In genomic region chr3:9401986-9402385, GRCh38 we compare ENCODE assay signal across 9 cellular contexts. TPM values are rescaled to one million over a fixed set of nuclear protein-coding genes. Genes with fewer than 3 reads are reported as not detected.
DNase-seq lines count a peak whose midpoint lies in the region; ATAC-seq and TF ChIP-seq lines count a peak whose summit lies in the region.
"Had no signal": no experiment of that assay in that cellular context is flagged by ENCODE, and none has a peak within 500 bp of the region (broad histone marks: within the 10 kb centered on the region; RNA-seq: fewer than 3 reads in every experiment).

No MANE protein-coding gene starts in this region.

- POLR2A ChIA-PET in AG04450 (lab: Yijun Ruan, JAX), result interaction anchor here (0.6 to 1.5 kb wide), 3 partner anchors 15 to 60 kb away, joined by 4 read pairs; partner anchors contain the start of gene THUMPD3
- POLR2A ChIA-PET in naive thymus-derived CD8-positive, alpha-beta T cell (lab: Charles Lee), result interaction anchor here (1.2 kb wide), 1 partner anchor 39 kb away, joined by 4 read pairs; the partner anchor contains the start of gene THUMPD3
- POLR2A ChIA-PET in activated CD4-positive, alpha-beta T cell treated with anti-CD3 and anti-CD28 coated beads, Interleukin-2, amount 10 ng/mL, durations not matched to agents 7 days and 5 days (lab: Charles Lee), result no interaction called here

- H3K27ac Mint-ChIP-seq in naive thymus-derived CD8-positive, alpha-beta T cell, result peak overlapping the region in 2 of 10 donors; percentile 57 to 75
- H3K27ac Mint-ChIP-seq in activated CD4-positive, alpha-beta T cell treated with anti-CD3 and anti-CD28 coated beads, Interleukin-2, amount 10 ng/mL, durations not matched to agents 7 days and 5 days, result no peak overlapping the region

- no peak overlapping the region for H3K27ac ChIP-seq in AG04450 (ENCODE audit: low read depth, low read length)
- H3K27ac ChIP-seq in caudate nucleus (ENCODE audit: low read depth, low read length), result peak overlapping the region; percentile 55

- peaks cover 0 to 4% (median 0%) of the 10 kb centered on the region in 5 donors for H3K27me3 Mint-ChIP-seq in naive thymus-derived CD8-positive, alpha-beta T cell
- no peaks in the 10 kb centered on the region for H3K27me3 Mint-ChIP-seq in activated CD4-positive, alpha-beta T cell treated with anti-CD3 and anti-CD28 coated beads, Interleukin-2, amount 10 ng/mL, durations not matched to agents 7 days and 5 days

- no peaks in the 10 kb centered on the region for H3K9me3 ChIP-seq in AG04450 (ENCODE audit: control insufficient read depth, insufficient read depth, low read length)

- H3K9me3 Mint-ChIP-seq in naive thymus-derived CD8-positive, alpha-beta T cell, result no peaks in the 10 kb centered on the region
- H3K9me3 Mint-ChIP-seq in activated CD4-positive, alpha-beta T cell treated with anti-CD3 and anti-CD28 coated beads, Interleukin-2, amount 10 ng/mL, durations not matched to agents 7 days and 5 days, result no peaks in the 10 kb centered on the region

- peaks cover 0 to 4% (median 0%) of the 10 kb centered on the region in 3 donors for H3K36me3 Mint-ChIP-seq in naive thymus-derived CD8-positive, alpha-beta T cell
- peaks cover 8% of the 10 kb centered on the region for H3K36me3 Mint-ChIP-seq in activated CD4-positive, alpha-beta T cell treated with anti-CD3 and anti-CD28 coated beads, Interleukin-2, amount 10 ng/mL, durations not matched to agents 7 days and 5 days (ENCODE audit: low read depth)

- H3K27me3 ChIP-seq in AG04450 (ENCODE audit: control insufficient read depth, insufficient read depth, low read length), result no peaks in the 10 kb centered on the region

- no peak for ATAC-seq in naive thymus-derived CD8-positive, alpha-beta T cell
- no peak for ATAC-seq in HG03571 (IDR thresholded peaks at IDR 0.05; ENCODE audit: unreplicated experiment)

- TF ChIP-seq CTCF in AG04450 (IDR thresholded peaks at IDR 0.05; ENCODE audit: low read depth, low read length) (no peak), HFF-Myc (IDR thresholded peaks at IDR 0.05; ENCODE audit: low read depth, low read length, missing control alignments) (no peak)

- DNase-seq in AG04450 (ENCODE audit: low read depth, low spot score), result no peak
- no peak for DNase-seq in HFF-Myc (ENCODE audit: extremely low read depth, low read depth)
- no peak for DNase-seq in caudate nucleus (lab: John Stamatoyannopoulos, UW)
- no peak for DNase-seq in naive thymus-derived CD8-positive, alpha-beta T cell
- no peak for DNase-seq in activated CD4-positive, alpha-beta T cell treated with anti-CD3 and anti-CD28 coated beads, Interleukin-2, amount 10 ng/mL, durations not matched to agents 7 days and 5 days
- DNase-seq in NCI-H748 (lab: John Stamatoyannopoulos, UW; ENCODE audit: unreplicated experiment), result no peak
- DNase-seq in mesenteric fat pad (ENCODE audit: low spot score), result no peak
- DNase-seq: EL had no signal

- peak overlapping the region in 9 of 10 donors; percentile 2 to 92 (median 33) for H3K4me3 Mint-ChIP-seq in naive thymus-derived CD8-positive, alpha-beta T cell
- no peak overlapping the region for H3K4me3 Mint-ChIP-seq in activated CD4-positive, alpha-beta T cell treated with anti-CD3 and anti-CD28 coated beads, Interleukin-2, amount 10 ng/mL, durations not matched to agents 7 days and 5 days

- CTCF ChIA-PET in AG04450 (lab: Charles Lee), result no interaction called here
- CTCF ChIA-PET in activated CD4-positive, alpha-beta T cell treated with anti-CD3 and anti-CD28 coated beads, Interleukin-2, amount 10 ng/mL, durations not matched to agents 7 days and 5 days (lab: Charles Lee), result interaction anchor here (0.8 kb wide), 1 partner anchor 17 kb away, joined by 4 read pairs; no protein-coding TSS in a partner anchor

- H3K4me3 ChIP-seq in AG04450 (ENCODE audit: low read depth, low read length) (peak overlapping the region; percentile 31), HFF-Myc (replicated peaks; ENCODE audit: low read depth, low read length) (peak overlapping the region; percentile 2; the same call in 1 of the 2 replicates)

- peaks cover 45 to 84% (median 71%) of the 10 kb centered on the region in 4 donors for H3K4me1 Mint-ChIP-seq in naive thymus-derived CD8-positive, alpha-beta T cell
- peaks cover 62% of the 10 kb centered on the region for H3K4me1 Mint-ChIP-seq in activated CD4-positive, alpha-beta T cell treated with anti-CD3 and anti-CD28 coated beads, Interleukin-2, amount 10 ng/mL, durations not matched to agents 7 days and 5 days

RNA-seq across cellular contexts. Expression of gene SETD5, which starts 4.6 kb away (rescaled TPM):
- polyA plus RNA-seq in AG04450 (2011; rRNA removed), result 62.4 and 75.0 TPM in 2 replicates
- 117 and 140 TPM in 2 replicates for polyA minus RNA-seq in AG04450 (2011; rRNA and poly(A)+ RNA removed)
- 100 to 1,000 TPM; 143 to 146 TPM for total RNA-seq in naive thymus-derived CD8-positive, alpha-beta T cell
- polyA plus RNA-seq in naive thymus-derived CD8-positive, alpha-beta T cell, result 10 to 100 TPM; 16.0 to 43.0 (median 24.7) TPM
- total RNA-seq in activated CD4-positive, alpha-beta T cell treated with anti-CD3 and anti-CD28 coated beads, Interleukin-2, amount 10 ng/mL, durations not matched to agents 7 days and 5 days, result 100 to 1,000 TPM; 111 to 129 TPM
- 127 TPM for total RNA-seq in mesenteric fat pad

RNA-seq across cellular contexts. Expression of gene THUMPD3, which starts 39.1 kb away (rescaled TPM):
- polyA plus RNA-seq in AG04450 (2011; rRNA removed), result 43.3 and 49.8 TPM in 2 replicates
- 41.8 and 46.6 TPM in 2 replicates for polyA minus RNA-seq in AG04450 (2011; rRNA and poly(A)+ RNA removed)
- total RNA-seq in naive thymus-derived CD8-positive, alpha-beta T cell, result 10 to 100 TPM; 42.6 to 43.3 TPM
- 10 to 100 TPM; 22.7 to 30.8 (median 23.5) TPM for polyA plus RNA-seq in naive thymus-derived CD8-positive, alpha-beta T cell
- 10 to 100 TPM; 46.6 to 48.0 TPM for total RNA-seq in activated CD4-positive, alpha-beta T cell treated with anti-CD3 and anti-CD28 coated beads, Interleukin-2, amount 10 ng/mL, durations not matched to agents 7 days and 5 days
- 43.0 TPM for total RNA-seq in mesenteric fat pad
